18 cellular contexts compared by ENCODE assay signal in genomic region chr1:99327357-99327756, GRCh38.
DNase-seq lines count a peak whose midpoint lies in the region; ATAC-seq and TF ChIP-seq lines count a peak whose summit lies in the region.
"Had no signal": no experiment of that assay in that cellular context is flagged by ENCODE, and none has a peak within 500 bp of the region (broad histone marks: within the 10 kb centered on the region; RNA-seq: fewer than 3 reads in every experiment).

No MANE protein-coding gene starts in this region.

- H3K4me2 ChIP-seq in PC-3 (ENCODE audit: low read length) = no peak overlapping the region

- no peaks in the 10 kb centered on the region for H3K79me2 ChIP-seq in PC-3 (ENCODE audit: low read length)

- BruUV-seq in PC-3 (replicated peaks; lab: Mats Ljungman, UMichigan) = no TSS peak

- DNase-seq in DMS53 (lab: John Stamatoyannopoulos, UW) (peak; percentile 94), PC-3 (peak; percentile 71), left colon (no peak), NCI-H2227 (lab: John Stamatoyannopoulos, UW; ENCODE audit: unreplicated experiment) (no peak), medulla oblongata (ENCODE audit: extremely low spot score) (no peak)
- no peak for DNase-seq in activated CD4-positive, alpha-beta T cell treated with anti-CD3 and anti-CD28 coated beads, Interleukin-2, amount 50 U/mL, for 4 hours
- DNase-seq: activated CD4-positive, CD25-positive, alpha-beta regulatory T cell; CD8-positive, alpha-beta memory T cell; effector CD8-positive, alpha-beta T cell; NCI-H2029; NCI-H69; ovary; right lobe of liver; testis had no signal

- H4K20me1 ChIP-seq in PC-3 (ENCODE audit: low read length) = no peaks in the 10 kb centered on the region

- H3F3A ChIP-seq in PC-3 (ENCODE audit: low read length, unreplicated experiment) = no peaks in the 10 kb centered on the region

- CTCF ChIA-PET in PC-3 (lab: Charles Lee) = no interaction called here

- no peaks in the 10 kb centered on the region for H3K9me2 ChIP-seq in PC-3 (replicated peaks; ENCODE audit: low read length)

- H3K27ac ChIP-seq in PC-3 (ENCODE audit: low read length) = no peak overlapping the region
- H3K27ac ChIP-seq: ovary, right lobe of liver, testis had no signal

- POLR2A ChIA-PET in PC-3 (lab: Charles Lee; ENCODE audit: unreplicated experiment) = no interaction called here

- no peaks in the 10 kb centered on the region for H3K27me3 ChIP-seq in PC-3 (ENCODE audit: low read length)
- H3K27me3 ChIP-seq: ovary, right lobe of liver, testis had no signal

- H3K9me3 ChIP-seq in PC-3 (ENCODE audit: low read length) = no peaks in the 10 kb centered on the region
- H3K9me3 ChIP-seq: ovary, right lobe of liver, testis had no signal

- no peak overlapping the region for H2AFZ ChIP-seq in PC-3 (ENCODE audit: low read length)

- ATAC-seq in PC-3 = peak; percentile 48
- peak; percentile 63 for ATAC-seq in left colon
- ATAC-seq in GM19351 (IDR thresholded peaks at IDR 0.05; ENCODE audit: unreplicated experiment) = no peak
- ATAC-seq: right lobe of liver; stimulated activated memory B cell treated with anti-CD40 and anti-IgM and Interleukin-4, amounts not matched to agents 10 μg/mL and 1 μg/mL and 100 μg/mL, for 72 hours had no signal

- H3K36me3 ChIP-seq in PC-3 (ENCODE audit: low read depth, low read length) = no peaks in the 10 kb centered on the region
- H3K36me3 ChIP-seq: ovary, right lobe of liver had no signal

- H3K9ac ChIP-seq in PC-3 (ENCODE audit: low read length) = no peak overlapping the region

- TF ChIP-seq CTCF in LNCAP (IDR thresholded peaks at IDR 0.05) = peak; percentile 47; the same call in 1 of the 2 replicates
- no peak for TF ChIP-seq CTCF in PC-3 (conservative IDR thresholded peaks at IDR 0.05; ENCODE audit: low read depth, low read length)

- intact Hi-C loops in PC-3 (cut with micrococcal nuclease) = no loop called here
- intact Hi-C loops in left colon (cut with DNase I, micrococcal nuclease) = no loop called here

- H3K4me3 ChIP-seq in PC-3 (ENCODE audit: low read length) = no peak overlapping the region
- H3K4me3 ChIP-seq: lung, ovary, right lobe of liver, testis had no signal

- H3K4me1 ChIP-seq in PC-3 (ENCODE audit: insufficient read depth, low read length) = peaks cover 13% of the 10 kb centered on the region; the same call in 1 of the 2 replicates
- H3K4me1 ChIP-seq: right lobe of liver, testis had no signal

Comparison
In these comparisons a context has a peak if more than half of its experiments do, and no peak if none do; other contexts are left out.
1. DNase-seq: peak in DMS53 (single experiment) and PC-3 (single experiment); none in left colon (0 of 2), NCI-H2227 (single experiment), activated CD4-positive, alpha-beta T cell treated with anti-CD3 and anti-CD28 coated beads, Interleukin-2, amount 50 U/mL, for 4 hours (0 of 2) and medulla oblongata (single experiment).